8 cellular contexts compared by ENCODE assay signal in genomic region chr2:240566203-240567136, GRCh38. TPM values are rescaled to one million over a fixed set of nuclear protein-coding genes. Genes with fewer than 3 reads are reported as not detected.
DNase-seq lines count a peak whose midpoint lies in the region; ATAC-seq and TF ChIP-seq lines count a peak whose summit lies in the region.

No MANE protein-coding gene starts in this region.

- intact Hi-C loops in dorsolateral prefrontal cortex (cut with DNase I) = loop anchor here (5.0 to 10.0 kb wide), 3 partner anchors 112 to 1068 kb away; partner anchors contain the start of genes ATG4B (in 1 of the 2) and THAP4 (in 1 of the 2)

- peak overlapping the region; percentile 89 for H3K4me3 Mint-ChIP-seq in memory B cell

- H3K4me1 ChIP-seq in BLaER1 treated with 17β-estradiol and CSF1 and Interleukin-3, amounts not matched to agents 10 nM and 100 nM = peaks cover 81 to 89% (median 85%) of the 10 kb centered on the region in 10 experiments

- H3K4me2 ChIP-seq in BLaER1 treated with 17β-estradiol and CSF1 and Interleukin-3, amounts not matched to agents 10 nM and 100 nM = peak overlapping the region; percentile 93 to 100 (median 99)

- H3K27ac Mint-ChIP-seq in memory B cell = peak overlapping the region; percentile 92

- peak overlapping the region; percentile 75 to 100 (median 98) for H3K27ac ChIP-seq in BLaER1 treated with 17β-estradiol and CSF1 and Interleukin-3, amounts not matched to agents 10 nM and 100 nM
- H3K27ac ChIP-seq in dorsolateral prefrontal cortex = peak overlapping the region; percentile 61 to 99 (median 92)

- peak; percentile 52 for ATAC-seq in GM19043 (IDR thresholded peaks at IDR 0.05; ENCODE audit: low read depth, unreplicated experiment)
- ATAC-seq in HG03280 (IDR thresholded peaks at IDR 0.05; ENCODE audit: unreplicated experiment) = peak; percentile 55
- ATAC-seq in memory B cell (ENCODE audit: low read depth) = peak; percentile 65

- H3K27me3 ChIP-seq in BLaER1 treated with 17β-estradiol and CSF1 and Interleukin-3, amounts not matched to agents 10 nM and 100 nM = no peaks in the 10 kb centered on the region
- no peaks in the 10 kb centered on the region for H3K27me3 ChIP-seq in dorsolateral prefrontal cortex

- H3K36me3 Mint-ChIP-seq in memory B cell = peaks cover 11% of the 10 kb centered on the region

- peak; percentile 53 to 98 (median 88) for TF ChIP-seq CTCF in dorsolateral prefrontal cortex (IDR thresholded peaks at IDR 0.05 in 54 of 56, conservative IDR thresholded peaks at IDR 0.05 in 2 of 56; ENCODE audit: low read depth in 1 of 56, partially characterized antibody in 56 of 56)

- peak overlapping the region; percentile 86 to 100 (median 95) for H3K9ac ChIP-seq in BLaER1 treated with 17β-estradiol and CSF1 and Interleukin-3, amounts not matched to agents 10 nM and 100 nM

- no peaks in the 10 kb centered on the region for H3K9me3 ChIP-seq in BLaER1 treated with 17β-estradiol and CSF1 and Interleukin-3, amounts not matched to agents 10 nM and 100 nM (replicated peaks in 1 of 11)

- H3K4me3 ChIP-seq in BLaER1 treated with 17β-estradiol and CSF1 and Interleukin-3, amounts not matched to agents 10 nM and 100 nM = peak overlapping the region; percentile 78 to 98 (median 91)
- peak overlapping the region; percentile 22 to 89 (median 77) for H3K4me3 ChIP-seq in dorsolateral prefrontal cortex

- no peaks in the 10 kb centered on the region for H3K9me3 Mint-ChIP-seq in memory B cell

- H3K27me3 Mint-ChIP-seq in memory B cell = no peaks in the 10 kb centered on the region

- peaks cover 0 to 15% (median 13%) of the 10 kb centered on the region in 11 experiments; a peak in 14 of 22 replicates for H3K36me3 ChIP-seq in BLaER1 treated with 17β-estradiol and CSF1 and Interleukin-3, amounts not matched to agents 10 nM and 100 nM

- peak; percentile 69 for DNase-seq in NCI-H526 treated with DMSO at 0.1 percent for 48 hours (lab: John Stamatoyannopoulos, UW)
- DNase-seq in activated CD4-positive, alpha-beta T cell treated with anti-CD3 and anti-CD28 coated beads, Interleukin-2, amount 50 U/mL, for 48 hours = peak; percentile 97 to 98
- DNase-seq in dorsolateral prefrontal cortex = peak; percentile 76 to 95 (median 88)
- peak; percentile 87 for DNase-seq in memory B cell (ENCODE audit: low spot score in 2 of 2)
- peak; percentile 92 for DNase-seq in stimulated activated CD8-positive, alpha-beta memory T cell treated with anti-CD3 and anti-CD28 coated beads, Interleukin-12 subunit alpha, Interleukin-12 subunit beta, amount 100 ng/mL, for 4 hours (ENCODE audit: low read depth)

- H3K4me1 Mint-ChIP-seq in memory B cell = peaks cover 55% of the 10 kb centered on the region

- H4K20me1 ChIP-seq in BLaER1 treated with 17β-estradiol and CSF1 and Interleukin-3, amounts not matched to agents 10 nM and 100 nM = peaks cover 23 to 37% (median 26%) of the 10 kb centered on the region in 11 experiments; a peak in 21 of 22 replicates

RNA-seq across cellular contexts. Expression of gene RNPEPL1, which starts 1.8 kb away (rescaled TPM):
- total RNA-seq in dorsolateral prefrontal cortex = 10 to 100 TPM; 16.7 to 49.1 (median 26.4) TPM

RNA-seq across cellular contexts. Expression of gene DUSP28, which starts 6.3 kb away (rescaled TPM):
- total RNA-seq in dorsolateral prefrontal cortex = 10 to 100 TPM in 56 of 120 experiments, 1 to 10 TPM in 64; 5.5 to 19.0 (median 9.5) TPM

RNA-seq across cellular contexts. Expression of gene ANKMY1, which starts 8.7 kb away (rescaled TPM):
- 10 to 100 TPM; 14.0 to 42.7 (median 25.5) TPM for total RNA-seq in dorsolateral prefrontal cortex

RNA-seq across cellular contexts. Expression of gene CAPN10, which starts 20.1 kb away (rescaled TPM):
- total RNA-seq in dorsolateral prefrontal cortex = 10 to 100 TPM; 25.6 to 70.0 (median 40.7) TPM

RNA-seq across cellular contexts. Expression of gene GPR35, which starts 58.8 kb away (rescaled TPM):
- 10 to 100 TPM in 4 of 120 experiments, 1 to 10 TPM in 116; 1.7 to 14.3 (median 4.9) TPM for total RNA-seq in dorsolateral prefrontal cortex

Comparison
In these comparisons a context has a peak if more than half of its experiments do, and no peak if none do; other contexts are left out.
1. Peak in every context shown above with its lines: DNase-seq, ATAC-seq, H3K4me3 ChIP-seq and H3K27ac ChIP-seq.